ENCODE assay signal across 8 cellular contexts in the genomic region with DNA sequence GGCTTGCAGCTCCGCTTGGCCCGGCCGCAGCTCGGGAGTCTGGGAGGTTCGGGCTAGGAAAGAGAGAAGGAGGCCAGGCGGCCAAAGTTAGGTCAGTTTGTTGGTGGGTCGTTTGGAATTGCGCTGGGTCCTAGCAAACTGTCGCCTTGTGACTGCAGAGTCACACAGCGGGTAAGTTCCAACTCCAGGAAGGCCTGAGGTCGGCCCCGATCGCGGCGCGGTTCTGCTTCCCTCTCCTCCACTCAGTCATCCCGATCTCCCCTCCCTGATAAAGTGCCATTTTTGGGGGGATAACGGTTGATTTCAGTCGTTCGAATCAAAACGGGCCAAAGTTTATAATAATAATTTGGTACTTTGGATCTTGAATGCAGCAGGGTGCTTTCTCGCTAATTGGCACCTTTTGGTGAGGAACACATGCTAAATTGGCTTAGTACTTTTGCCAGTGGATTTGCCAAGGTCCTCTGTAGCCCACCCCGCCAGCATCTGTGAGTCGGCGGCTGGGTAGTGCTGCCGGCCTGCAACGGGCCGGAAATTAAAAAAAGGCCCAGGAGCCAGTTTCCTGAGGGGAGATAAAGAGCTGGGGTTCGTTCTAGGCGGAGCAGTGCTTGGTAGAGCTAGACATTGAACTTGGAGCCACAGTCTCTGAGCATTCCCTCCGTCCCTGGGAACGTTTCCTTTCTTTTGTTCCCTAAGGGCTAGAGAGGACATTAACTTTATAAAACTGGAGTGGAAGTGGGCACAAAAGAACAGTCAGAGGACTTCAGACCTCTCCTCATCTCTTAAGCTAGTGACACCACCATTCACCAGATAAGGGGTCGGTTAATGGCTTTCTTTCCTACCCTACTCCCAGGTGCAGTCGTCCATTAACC. TPM values are rescaled to one million over a fixed set of nuclear protein-coding genes. Genes with fewer than 3 reads are reported as not detected.
DNase-seq lines count a peak whose midpoint lies in the region; ATAC-seq and TF ChIP-seq lines count a peak whose summit lies in the region.

No MANE protein-coding gene starts in this region.

- intact Hi-C loops in mucosa of descending colon (cut with DNase I, micrococcal nuclease) (no loop called here), upper lobe of right lung (cut with DNase I) (no loop called here)

- H3K4me3 Mint-ChIP-seq in T-helper 17 cell, result peak overlapping the region; percentile 90

- H3K4me1 Mint-ChIP-seq in T-helper 17 cell, result peaks cover 33% of the 10 kb centered on the region

- peaks cover 3% of the 10 kb centered on the region for H3K36me3 ChIP-seq in GM06990 (ENCODE audit: control insufficient read depth, insufficient read depth, low read length)
- H3K36me3 ChIP-seq in duodenal mucosa (ENCODE audit: control insufficient read depth in 1 of 2, insufficient read depth in 2 of 2, low read length in 2 of 2), result peaks cover 0 to 3% of the 10 kb centered on the region in 2 donors
- H3K36me3 ChIP-seq in mucosa of descending colon (ENCODE audit: low read depth), result no peaks in the 10 kb centered on the region
- H3K36me3 ChIP-seq in upper lobe of right lung, result peaks cover 4% of the 10 kb centered on the region

- H3K36me3 Mint-ChIP-seq in T-helper 17 cell (ENCODE audit: low read depth), result peaks cover 3% of the 10 kb centered on the region

- peak overlapping the region; percentile 84 for H3K27ac ChIP-seq in duodenal mucosa (ENCODE audit: low read depth, low read length)
- peak overlapping the region; percentile 97 for H3K27ac ChIP-seq in upper lobe of right lung

- no peaks in the 10 kb centered on the region for H3K27me3 ChIP-seq in GM06990 (replicated peaks; ENCODE audit: control insufficient read depth, insufficient read depth, low read length)
- H3K27me3 ChIP-seq in duodenal mucosa (ENCODE audit: control insufficient read depth in 1 of 2, insufficient read depth in 2 of 2, low read length in 2 of 2), result no peaks in the 10 kb centered on the region
- H3K27me3 ChIP-seq in upper lobe of right lung, result no peaks in the 10 kb centered on the region

- no peaks in the 10 kb centered on the region for H3K27me3 Mint-ChIP-seq in T-helper 17 cell

- peak overlapping the region; percentile 88 for H3K4me3 ChIP-seq in GM06990 (replicated peaks; ENCODE audit: low read depth, low read length)
- peak overlapping the region; percentile 80 to 97 for H3K4me3 ChIP-seq in duodenal mucosa (ENCODE audit: low read depth in 1 of 2, low read length in 2 of 2)
- peak overlapping the region; percentile 85 for H3K4me3 ChIP-seq in mucosa of descending colon
- peak overlapping the region; percentile 97 for H3K4me3 ChIP-seq in upper lobe of right lung

- H3K9me3 ChIP-seq in T-helper 17 cell (ENCODE audit: control insufficient read depth, low read length, poor library complexity, severe bottlenecking) (no peaks in the 10 kb centered on the region), duodenal mucosa (ENCODE audit: control insufficient read depth in 1 of 2, low read length in 2 of 2) (no peaks in the 10 kb centered on the region), mucosa of descending colon (no peaks in the 10 kb centered on the region), upper lobe of right lung (no peaks in the 10 kb centered on the region)

- H3K4me1 ChIP-seq in duodenal mucosa (ENCODE audit: control insufficient read depth in 1 of 2, insufficient read depth in 2 of 2, low read length in 2 of 2), result peaks cover 44 to 47% of the 10 kb centered on the region in 2 donors
- H3K4me1 ChIP-seq in mucosa of descending colon (ENCODE audit: low read depth), result peaks cover 33% of the 10 kb centered on the region
- H3K4me1 ChIP-seq in upper lobe of right lung, result peaks cover 46% of the 10 kb centered on the region

- peak; percentile 21 for ATAC-seq in HG02763 (IDR thresholded peaks at IDR 0.05; ENCODE audit: unreplicated experiment)
- ATAC-seq in T-helper 17 cell, result peak; percentile 44
- ATAC-seq in mucosa of descending colon, result peak; percentile 64
- peak; percentile 38 for ATAC-seq in upper lobe of right lung

- peak overlapping the region; percentile 52 to 92 for H3K9ac ChIP-seq in duodenal mucosa (ENCODE audit: low read depth in 1 of 2, low read length in 2 of 2)

- peak overlapping the region; percentile 94 for H3K27ac Mint-ChIP-seq in T-helper 17 cell

- no peak for TF ChIP-seq CTCF in GM06990 (IDR thresholded peaks at IDR 0.05; ENCODE audit: insufficient read depth, low read length, poor library complexity, severe bottlenecking)
- TF ChIP-seq CTCF in mucosa of descending colon (IDR thresholded peaks at IDR 0.05), result no peak
- no peak for TF ChIP-seq CTCF in upper lobe of right lung (IDR thresholded peaks at IDR 0.05)

- DNase-seq in GM06990 (ENCODE audit: extremely low read depth, insufficient read length) (no peak), T-helper 17 cell (peak in 1 of 3 donors; percentile 13), mucosa of descending colon (peak; percentile 35 to 56 (median 45)), upper lobe of right lung (peak; percentile 70), mesenteric fat pad (ENCODE audit: low spot score) (no peak), GM19240 (ENCODE audit: insufficient read length, low spot score) (no peak)

RNA-seq across cellular contexts. Expression of gene UBE2L3, which starts 0.9 kb away (rescaled TPM):
- total RNA-seq in T-helper 17 cell, result 10 to 100 TPM; 25.7 to 30.4 TPM
- 10 to 100 TPM; 52.6 to 60.9 (median 60.7) TPM for total RNA-seq in mucosa of descending colon
- total RNA-seq in upper lobe of right lung, result 45.7 TPM
- total RNA-seq in mesenteric fat pad, result 48.2 TPM

RNA-seq across cellular contexts. Expression of gene RIMBP3C, which starts 17.2 kb away (rescaled TPM):
- 1 to 10 TPM in 1 of 2 donors, under 1 TPM in 1; 0.34 to 1.2 TPM for total RNA-seq in T-helper 17 cell
- under 1 TPM in 2 of 3 donors, not detected in 1; 0.13 to 0.22 TPM for total RNA-seq in mucosa of descending colon
- 0.41 TPM for total RNA-seq in upper lobe of right lung
- 0.26 TPM for total RNA-seq in mesenteric fat pad

Comparison
In these comparisons a context has a peak if more than half of its experiments do, and no peak if none do; other contexts are left out.
1. DNase-seq: peak in mucosa of descending colon (3 of 3) and upper lobe of right lung (single experiment); none in GM06990 (single experiment), mesenteric fat pad (single experiment) and GM19240 (single experiment).
2. Peak in every context shown above with its lines, with median percentiles within 50 percentile points of each other: H3K4me3 ChIP-seq and ATAC-seq.